In the genomic region with DNA sequence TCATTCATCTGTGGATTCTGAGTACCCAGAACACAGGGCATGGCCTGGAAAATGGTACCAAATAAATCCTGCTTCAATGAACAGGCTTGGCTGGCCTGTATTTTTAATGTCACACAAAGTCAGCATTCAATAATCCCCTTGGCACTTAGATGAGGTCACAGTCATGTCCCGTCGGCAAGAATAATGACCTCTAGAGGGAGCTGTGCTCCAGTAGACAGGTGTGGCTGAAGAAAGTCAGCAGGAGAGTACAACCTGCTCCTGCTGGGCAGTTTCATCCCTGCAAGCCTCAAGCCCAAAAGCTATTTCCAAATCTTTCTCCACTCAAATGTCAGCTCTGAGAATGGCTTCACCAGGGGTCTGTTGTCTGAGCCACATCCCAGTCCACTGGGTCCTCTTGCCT, we compare ENCODE assay signal across 8 cellular contexts.
A peak's percentile ranks its signal among the peaks of the same experiment; 100 is the strongest.
DNase-seq lines count a peak whose midpoint lies in the region; ATAC-seq and TF ChIP-seq lines count a peak whose summit lies in the region.

No MANE protein-coding gene starts in this region.

- H3K4me3 Mint-ChIP-seq in MCF 10A (ENCODE audit: unreplicated experiment): no peak overlapping the region

- DNase-seq in ELF-1 (ENCODE audit: low read depth, low spot score): peak; percentile 78
- DNase-seq in HT1080 (ENCODE audit: low read depth): peak; percentile 28
- DNase-seq in MCF 10A (ENCODE audit: unreplicated experiment): peak; percentile 66
- peak; percentile 10 to 46 for DNase-seq in psoas muscle
- DNase-seq in spleen: no peak
- DNase-seq in sigmoid colon: no peak
- DNase-seq in sciatic nerve (ENCODE audit: low spot score): no peak

- H3K27ac ChIP-seq in psoas muscle: no peak overlapping the region
- no peak overlapping the region for H3K27ac ChIP-seq in spleen
- no peak overlapping the region for H3K27ac ChIP-seq in sigmoid colon

- no peaks in the 10 kb centered on the region for H3K4me1 Mint-ChIP-seq in MCF 10A (ENCODE audit: insufficient read depth, unreplicated experiment)

- POLR2A ChIA-PET in MCF 10A (lab: Yijun Ruan, JAX): no interaction called here

- peaks cover 4% of the 10 kb centered on the region for H3K36me3 Mint-ChIP-seq in MCF 10A (ENCODE audit: insufficient read depth, unreplicated experiment)

- no peaks in the 10 kb centered on the region for H3K36me3 ChIP-seq in psoas muscle (ENCODE audit: insufficient read depth in 1 of 2, low read depth in 1 of 2)
- no peaks in the 10 kb centered on the region for H3K36me3 ChIP-seq in spleen
- no peaks in the 10 kb centered on the region for H3K36me3 ChIP-seq in sigmoid colon

- peak; percentile 81 for ATAC-seq in GM19351 (IDR thresholded peaks at IDR 0.05; ENCODE audit: unreplicated experiment)
- ATAC-seq in psoas muscle: peak; percentile 86 to 96 (median 93)
- no peak for ATAC-seq in sciatic nerve

- no peak overlapping the region for H3K4me3 ChIP-seq in psoas muscle
- no peak overlapping the region for H3K4me3 ChIP-seq in spleen
- no peak overlapping the region for H3K4me3 ChIP-seq in sigmoid colon

- peaks cover 3% of the 10 kb centered on the region for H3K4me1 ChIP-seq in psoas muscle
- H3K4me1 ChIP-seq in spleen: no peaks in the 10 kb centered on the region
- no peaks in the 10 kb centered on the region for H3K4me1 ChIP-seq in sigmoid colon

- H3K27me3 Mint-ChIP-seq in MCF 10A (ENCODE audit: insufficient read depth, unreplicated experiment): no peaks in the 10 kb centered on the region

- no peaks in the 10 kb centered on the region for H3K9me3 Mint-ChIP-seq in MCF 10A (ENCODE audit: unreplicated experiment)

- TF ChIP-seq POLR2A in spleen (IDR thresholded peaks at IDR 0.05) (no peak), sigmoid colon (IDR thresholded peaks at IDR 0.05) (no peak)

- H3K27ac Mint-ChIP-seq in MCF 10A (ENCODE audit: low read depth, unreplicated experiment): no peak overlapping the region

- TF ChIP-seq CTCF in MCF 10A (IDR thresholded peaks at IDR 0.05; ENCODE audit: unreplicated experiment) (peak; percentile 27), psoas muscle (IDR thresholded peaks at IDR 0.05) (peak; percentile 60), spleen (IDR thresholded peaks at IDR 0.05 in 8 of 11, conservative IDR thresholded peaks at IDR 0.05 in 3 of 11) (peak in 3 of 11 experiments; percentile 23 to 34 (median 26)), sigmoid colon (IDR thresholded peaks at IDR 0.05) (no peak)

- H3K9me3 ChIP-seq in psoas muscle (no peaks in the 10 kb centered on the region), spleen (no peaks in the 10 kb centered on the region), sigmoid colon (no peaks in the 10 kb centered on the region)

- BruUV-seq in MCF 10A (replicated peaks; lab: Mats Ljungman, UMichigan): no TSS peak

- CTCF ChIA-PET in MCF 10A (lab: Yijun Ruan, JAX): interaction anchor here (0.6 to 1.8 kb wide), 6 partner anchors 11 to 167 kb away, joined by 3 to 7 read pairs (median 3); no protein-coding TSS in a partner anchor

- intact Hi-C loops in MCF 10A (cut with micrococcal nuclease): loop anchor here (1.0 kb wide), 2 partner anchors 304 to 433 kb away; no protein-coding TSS in a partner anchor
- intact Hi-C loops in psoas muscle (cut with DNase I): loop anchor here in 1 of 2 donors (2.0 to 10.0 kb wide), 2 partner anchors 58 to 296 kb away; no protein-coding TSS in a partner anchor
- intact Hi-C loops in spleen (cut with DNase I; ENCODE audit: low total_unique reads): no loop called here
- intact Hi-C loops in sigmoid colon (cut with DNase I): no loop called here
- intact Hi-C loops in sciatic nerve (cut with DNase I): no loop called here

- no peak for TF ChIP-seq EP300 in sigmoid colon (IDR thresholded peaks at IDR 0.05)

- no peaks in the 10 kb centered on the region for H3K27me3 ChIP-seq in psoas muscle (ENCODE audit: insufficient read depth in 3 of 3, low read length in 2 of 3)
- no peaks in the 10 kb centered on the region for H3K27me3 ChIP-seq in spleen (replicated peaks in 1 of 7)
- H3K27me3 ChIP-seq in sigmoid colon: no peaks in the 10 kb centered on the region

- 3 to 14% (median 9%) methylated on average over 2 of the region's 2 CpGs for WGBS in psoas muscle, 3 donors
- WGBS in spleen, 5 donors: 10 to 29% (median 17%) methylated on average over 2 of the region's 2 CpGs
- 0 to 22% methylated on average over 2 of the region's 2 CpGs for WGBS in sigmoid colon, 2 donors

Comparison
In these comparisons a context has a peak if more than half of its experiments do, and no peak if none do; other contexts are left out.
1. DNase-seq: peak in ELF-1 (single experiment), HT1080 (single experiment), MCF 10A (single experiment) and psoas muscle (2 of 2); none in spleen (single experiment), sigmoid colon (single experiment) and sciatic nerve (single experiment).
2. CTCF ChIP-seq: peak in MCF 10A (single experiment) and psoas muscle (single experiment); none in sigmoid colon (0 of 4).